1 cellular context compared by ENCODE assay signal in the genomic region with DNA sequence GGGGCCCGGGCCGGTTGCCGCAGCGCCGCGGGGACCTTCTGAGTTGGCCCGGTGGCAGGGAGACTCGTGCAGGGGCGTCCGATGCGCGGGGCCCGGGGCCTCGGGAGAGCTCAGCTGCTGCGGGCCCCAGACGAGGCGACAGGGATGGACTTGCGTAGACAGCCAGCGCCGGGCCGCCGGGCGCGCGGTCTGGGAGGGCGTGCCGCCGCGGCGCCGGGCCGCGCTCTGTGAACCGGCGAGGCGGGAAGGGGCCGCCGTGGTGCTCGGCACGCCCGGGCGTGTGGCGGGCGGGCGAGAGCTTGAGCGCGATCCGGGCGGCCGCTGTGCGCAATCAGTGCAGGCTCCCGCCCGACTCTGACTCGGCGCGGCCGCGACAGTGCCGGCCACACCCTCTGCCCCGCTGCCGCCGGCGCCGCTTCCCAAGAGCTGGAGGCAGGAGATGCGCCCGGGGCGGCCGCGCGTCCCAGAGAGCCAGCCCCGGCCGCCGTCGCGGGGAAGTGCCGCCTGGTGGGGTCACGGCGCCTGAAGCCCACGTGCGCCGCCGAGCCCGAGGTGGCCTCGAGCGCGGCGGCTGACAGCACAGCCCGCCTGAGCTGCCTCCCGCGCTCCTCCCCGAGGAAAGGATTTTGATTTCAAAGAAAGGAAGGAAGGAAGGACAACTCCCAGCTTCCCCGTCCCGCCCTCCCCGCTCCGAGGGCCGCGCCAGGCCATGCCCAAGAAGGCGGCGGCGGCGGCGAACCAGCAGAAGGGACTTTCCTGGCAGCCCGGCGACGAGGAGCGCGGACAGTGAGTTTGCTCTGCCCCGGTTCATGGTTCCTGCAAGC.
TF ChIP-seq lines count a peak whose summit lies in the region.

No MANE protein-coding gene starts in this region.

TF ChIP-seq in H1, 55 proteins besides CTCF, POLR2A, EP300 and RAD21:
- TF ChIP-seq CREB1 (IDR thresholded peaks at IDR 0.05) (peak; percentile 33; the same call in 1 of the 2 replicates), ASH2L (IDR thresholded peaks at IDR 0.05; ENCODE audit: low read length) (no peak), MAX (IDR thresholded peaks at IDR 0.05) (peak; percentile 92), KDM1A (IDR thresholded peaks at IDR 0.05; ENCODE audit: borderline replicate concordance, low read length) (no peak), RBBP5 (IDR thresholded peaks at IDR 0.05; ENCODE audit: borderline replicate concordance, low read depth, low read length) (0 out of 2 replicates have a peak, but pooled peaks have one; percentile 47), TAF1 (IDR thresholded peaks at IDR 0.05; ENCODE audit: low read depth, low read length) (peak; percentile 31; the same call in 1 of the 2 replicates)
- TF ChIP-seq, protein P1, sequence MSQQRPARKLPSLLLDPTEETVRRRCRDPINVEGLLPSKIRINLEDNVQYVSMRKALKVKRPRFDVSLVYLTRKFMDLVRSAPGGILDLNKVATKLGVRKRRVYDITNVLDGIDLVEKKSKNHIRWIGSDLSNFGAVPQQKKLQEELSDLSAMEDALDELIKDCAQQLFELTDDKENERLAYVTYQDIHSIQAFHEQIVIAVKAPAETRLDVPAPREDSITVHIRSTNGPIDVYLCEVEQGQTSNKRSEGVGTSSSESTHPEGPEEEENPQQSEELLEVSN (IDR thresholded peaks at IDR 0.05): peak; percentile 78
